In the genomic region with DNA sequence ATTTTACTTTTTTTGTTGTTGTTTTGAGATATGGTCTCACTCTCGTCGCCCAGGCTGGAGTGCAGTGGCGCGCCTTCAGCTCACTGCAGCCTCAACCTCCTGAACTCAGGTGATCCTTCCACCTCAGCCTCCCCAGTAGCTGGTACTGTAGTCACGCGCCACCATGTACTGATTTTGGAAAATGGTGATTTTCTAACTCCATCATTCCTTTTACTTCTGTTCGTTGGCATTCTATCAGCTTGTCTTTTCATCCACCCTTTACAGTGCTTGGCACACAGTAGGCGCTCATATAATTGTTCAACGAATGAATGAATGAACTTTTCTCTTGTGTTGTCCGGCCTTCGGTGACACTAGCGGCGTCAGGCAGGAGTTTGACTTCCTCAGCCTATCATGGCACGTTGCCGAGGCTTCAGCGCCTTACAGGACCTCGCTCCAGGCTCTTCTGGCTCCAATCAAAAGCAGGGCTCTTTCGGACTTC, we compare ENCODE assay signal across 8 cellular contexts. TPM values are rescaled to one million over a fixed set of nuclear protein-coding genes. Genes with fewer than 3 reads are reported as not detected.
DNase-seq lines count a peak whose midpoint lies in the region; ATAC-seq and TF ChIP-seq lines count a peak whose summit lies in the region.

No MANE protein-coding gene starts in this region.

- DNase-seq in Kasumi-1 (lab: John Stamatoyannopoulos, UW) (peak; percentile 99), chondrocyte (ENCODE audit: low spot score) (no peak), NCI-H2196 treated with DMSO at 0.1 percent for 48 hours (lab: John Stamatoyannopoulos, UW; ENCODE audit: unreplicated experiment) (no peak), cerebellar nuclear complex (lab: John Stamatoyannopoulos, UW) (no peak), H4 (ENCODE audit: low spot score) (no peak)
- no peak for DNase-seq in naive thymus-derived CD8-positive, alpha-beta T cell
- DNase-seq in activated CD8-positive, alpha-beta memory T cell treated with anti-CD3 and anti-CD28 coated beads, Interleukin-2, amount 50 U/mL, for 4 hours = no peak

- no peaks in the 10 kb centered on the region for H3K27me3 Mint-ChIP-seq in chondrocyte (ENCODE audit: low read depth)
- peaks cover 0 to 3% (median 0%) of the 10 kb centered on the region in 5 donors for H3K27me3 Mint-ChIP-seq in naive thymus-derived CD8-positive, alpha-beta T cell

- peaks cover 41% of the 10 kb centered on the region for H3K4me1 Mint-ChIP-seq in chondrocyte (ENCODE audit: low read depth)
- peaks cover 16 to 33% (median 25%) of the 10 kb centered on the region in 4 donors for H3K4me1 Mint-ChIP-seq in naive thymus-derived CD8-positive, alpha-beta T cell

- H3K4me3 ChIP-seq in BLaER1 = peak overlapping the region; percentile 92

- peak overlapping the region; percentile 100; the same call in 1 of the 2 replicates for H3K9ac ChIP-seq in BLaER1

- TF ChIP-seq CTCF in chondrocyte (IDR thresholded peaks at IDR 0.05) = no peak

- POLR2A ChIA-PET in naive thymus-derived CD8-positive, alpha-beta T cell (lab: Charles Lee) = interaction anchor here (0.5 to 5.8 kb wide), 15 partner anchors 10 to 461 kb away, joined by 3 to 80 read pairs (median 5); partner anchors contain the start of genes MOB1A, STAMBP and TPRKB

- peaks cover 21% of the 10 kb centered on the region for H3K36me3 ChIP-seq in BLaER1

- H3K4me3 Mint-ChIP-seq in chondrocyte (ENCODE audit: unreplicated experiment) = peak overlapping the region; percentile 91
- peak overlapping the region; percentile 95 to 100 (median 98) for H3K4me3 Mint-ChIP-seq in naive thymus-derived CD8-positive, alpha-beta T cell

- peak overlapping the region; percentile 93 for H3K4me2 ChIP-seq in BLaER1

- H3K27ac ChIP-seq in BLaER1 = peak overlapping the region; percentile 100

- peaks cover 8% of the 10 kb centered on the region for H3K36me3 Mint-ChIP-seq in chondrocyte (ENCODE audit: low read depth)
- peaks cover 0 to 5% (median 0%) of the 10 kb centered on the region in 3 donors for H3K36me3 Mint-ChIP-seq in naive thymus-derived CD8-positive, alpha-beta T cell

- H3K9me3 ChIP-seq in BLaER1 = no peaks in the 10 kb centered on the region

- no peaks in the 10 kb centered on the region for H3K9me3 Mint-ChIP-seq in chondrocyte (ENCODE audit: low read depth)
- H3K9me3 Mint-ChIP-seq in naive thymus-derived CD8-positive, alpha-beta T cell = no peaks in the 10 kb centered on the region

- no peaks in the 10 kb centered on the region for H3K27me3 ChIP-seq in BLaER1

- peak overlapping the region; percentile 100 for H3K27ac Mint-ChIP-seq in chondrocyte (ENCODE audit: unreplicated experiment)
- peak overlapping the region; percentile 97 to 99 (median 99) for H3K27ac Mint-ChIP-seq in naive thymus-derived CD8-positive, alpha-beta T cell

- H3K4me1 ChIP-seq in BLaER1 = peaks cover 34% of the 10 kb centered on the region

- ATAC-seq in naive thymus-derived CD8-positive, alpha-beta T cell = no peak

- peaks cover 40% of the 10 kb centered on the region for H4K20me1 ChIP-seq in BLaER1

RNA-seq across cellular contexts. Expression of gene MTHFD2, which starts 0.4 kb away (rescaled TPM):
- 74.0 to 366 TPM (median 363 TPM) in 3 replicates for total RNA-seq in chondrocyte
- total RNA-seq in naive thymus-derived CD8-positive, alpha-beta T cell = 10 to 100 TPM; 37.3 to 38.1 TPM
- 1 to 10 TPM; 4.8 to 5.9 (median 5.4) TPM for polyA plus RNA-seq in naive thymus-derived CD8-positive, alpha-beta T cell
- total RNA-seq in H4 (2014; rRNA removed; shearing (Covaris generic)) = 257 and 261 TPM in 2 replicates

RNA-seq across cellular contexts. Expression of gene MOB1A, which starts 19.3 kb away (rescaled TPM):
- total RNA-seq in chondrocyte = 78.3 to 96.1 TPM (median 81.0 TPM) in 3 replicates
- total RNA-seq in naive thymus-derived CD8-positive, alpha-beta T cell = 100 to 1,000 TPM; 137 to 160 TPM
- polyA plus RNA-seq in naive thymus-derived CD8-positive, alpha-beta T cell = 100 to 1,000 TPM; 111 to 152 (median 145) TPM
- total RNA-seq in H4 (2014; rRNA removed; shearing (Covaris generic)) = 147 and 150 TPM in 2 replicates

RNA-seq across cellular contexts. Expression of gene BOLA3, which starts 50.3 kb away (rescaled TPM):
- 27.4 to 46.4 TPM (median 27.8 TPM) in 3 replicates for total RNA-seq in chondrocyte
- total RNA-seq in naive thymus-derived CD8-positive, alpha-beta T cell = 10 to 100 TPM; 13.3 to 13.5 TPM
- polyA plus RNA-seq in naive thymus-derived CD8-positive, alpha-beta T cell = 10 to 100 TPM; 59.9 to 78.5 (median 68.3) TPM
- total RNA-seq in H4 (2014; rRNA removed; shearing (Covaris generic)) = 144 and 202 TPM in 2 replicates

Comparison
In these comparisons a context has a peak if more than half of its experiments do, and no peak if none do; other contexts are left out.
1. DNase-seq: peak in Kasumi-1 (2 of 2); none in chondrocyte (single experiment), naive thymus-derived CD8-positive, alpha-beta T cell (0 of 10), NCI-H2196 treated with DMSO at 0.1 percent for 48 hours (single experiment), activated CD8-positive, alpha-beta memory T cell treated with anti-CD3 and anti-CD28 coated beads, Interleukin-2, amount 50 U/mL, for 4 hours (single experiment), cerebellar nuclear complex (0 of 2) and H4 (single experiment).